ENCODE assay signal across 19 cellular contexts in genomic region chr19:34459614-34460013, GRCh38. TPM values are rescaled to one million over a fixed set of nuclear protein-coding genes. Genes with fewer than 3 reads are reported as not detected.
DNase-seq lines count a peak whose midpoint lies in the region; ATAC-seq and TF ChIP-seq lines count a peak whose summit lies in the region.
"Had no signal": no experiment of that assay in that cellular context is flagged by ENCODE, and none has a peak within 500 bp of the region (broad histone marks: within the 10 kb centered on the region; RNA-seq: fewer than 3 reads in every experiment).

No MANE protein-coding gene starts in this region.

- H3K36me3 Mint-ChIP-seq in activated CD4-positive, alpha-beta T cell treated with anti-CD3 and anti-CD28 coated beads, Interleukin-2, amount 10 ng/mL, durations not matched to agents 7 days and 5 days (ENCODE audit: low read depth) = peaks cover 68% of the 10 kb centered on the region
- peaks cover 49 to 54% of the 10 kb centered on the region in 2 donors for H3K36me3 Mint-ChIP-seq in stimulated activated naive B cell treated with anti-CD40 and anti-IgM and Interleukin-4, amounts not matched to agents 10 μg/mL and 1 μg/mL and 100 μg/mL, for 72 hours

- no peak overlapping the region for H3K4me3 Mint-ChIP-seq in activated CD4-positive, alpha-beta T cell treated with anti-CD3 and anti-CD28 coated beads, Interleukin-2, amount 10 ng/mL, durations not matched to agents 7 days and 5 days
- no peak overlapping the region for H3K4me3 Mint-ChIP-seq in stimulated activated naive B cell treated with anti-CD40 and anti-IgM and Interleukin-4, amounts not matched to agents 10 μg/mL and 1 μg/mL and 100 μg/mL, for 72 hours
- H3K4me3 Mint-ChIP-seq: activated T-helper 1 cell treated with anti-CD3 and anti-CD28 coated beads, Interleukin-12 subunit alpha, Interleukin-12 subunit beta, Interleukin-2, Interleukin-4 antibody, amounts not matched to agents 30 ng/mL and 10 ng/mL and 1 ng/mL, durations not matched to agents 14 hours and 24 hours and 36 hours; CD14-positive monocyte; neural progenitor cell had no signal

- H3K27ac Mint-ChIP-seq in activated CD4-positive, alpha-beta T cell treated with anti-CD3 and anti-CD28 coated beads, Interleukin-2, amount 10 ng/mL, durations not matched to agents 7 days and 5 days = peak overlapping the region; percentile 50
- H3K27ac Mint-ChIP-seq in stimulated activated naive B cell treated with anti-CD40 and anti-IgM and Interleukin-4, amounts not matched to agents 10 μg/mL and 1 μg/mL and 100 μg/mL, for 72 hours = peak overlapping the region; percentile 52
- H3K27ac Mint-ChIP-seq: activated T-helper 1 cell treated with anti-CD3 and anti-CD28 coated beads, Interleukin-12 subunit alpha, Interleukin-12 subunit beta, Interleukin-2, Interleukin-4 antibody, amounts not matched to agents 30 ng/mL and 10 ng/mL and 1 ng/mL, durations not matched to agents 14 hours and 24 hours and 36 hours; neural progenitor cell had no signal

- H3K4me1 Mint-ChIP-seq in activated CD4-positive, alpha-beta T cell treated with anti-CD3 and anti-CD28 coated beads, Interleukin-2, amount 10 ng/mL, durations not matched to agents 7 days and 5 days = no peaks in the 10 kb centered on the region
- H3K4me1 Mint-ChIP-seq in stimulated activated naive B cell treated with anti-CD40 and anti-IgM and Interleukin-4, amounts not matched to agents 10 μg/mL and 1 μg/mL and 100 μg/mL, for 72 hours = peaks cover 0 to 2% of the 10 kb centered on the region in 2 donors
- H3K4me1 Mint-ChIP-seq: CD14-positive monocyte, neural progenitor cell had no signal

- no peaks in the 10 kb centered on the region for H3K9me3 Mint-ChIP-seq in activated CD4-positive, alpha-beta T cell treated with anti-CD3 and anti-CD28 coated beads, Interleukin-2, amount 10 ng/mL, durations not matched to agents 7 days and 5 days
- no peaks in the 10 kb centered on the region for H3K9me3 Mint-ChIP-seq in stimulated activated naive B cell treated with anti-CD40 and anti-IgM and Interleukin-4, amounts not matched to agents 10 μg/mL and 1 μg/mL and 100 μg/mL, for 72 hours
- H3K9me3 Mint-ChIP-seq: activated T-helper 1 cell treated with anti-CD3 and anti-CD28 coated beads, Interleukin-12 subunit alpha, Interleukin-12 subunit beta, Interleukin-2, Interleukin-4 antibody, amounts not matched to agents 30 ng/mL and 10 ng/mL and 1 ng/mL, durations not matched to agents 14 hours and 24 hours and 36 hours; CD14-positive monocyte; neural progenitor cell had no signal

- no peak overlapping the region for H3K4me3 ChIP-seq in epithelial cell of esophagus (ENCODE audit: low read length)
- H3K4me3 ChIP-seq: GM12878, neural progenitor cell, right lobe of liver, transverse colon had no signal

- no peak for ATAC-seq in stimulated activated naive B cell treated with anti-CD40 and anti-IgM and Interleukin-4, amounts not matched to agents 10 μg/mL and 1 μg/mL and 100 μg/mL, for 72 hours (replicated peaks)
- ATAC-seq in GM18502 (IDR thresholded peaks at IDR 0.05; ENCODE audit: poor library complexity, unreplicated experiment) (no peak), HG02759 (IDR thresholded peaks at IDR 0.05; ENCODE audit: unreplicated experiment) (no peak)
- ATAC-seq: GM12878, right lobe of liver had no signal

- POLR2A ChIA-PET in activated CD4-positive, alpha-beta T cell treated with anti-CD3 and anti-CD28 coated beads, Interleukin-2, amount 10 ng/mL, durations not matched to agents 7 days and 5 days (lab: Charles Lee) = no interaction called here

- CTCF ChIA-PET in activated CD4-positive, alpha-beta T cell treated with anti-CD3 and anti-CD28 coated beads, Interleukin-2, amount 10 ng/mL, durations not matched to agents 7 days and 5 days (lab: Charles Lee) = interaction anchor here (0.5 to 2.9 kb wide), 3 partner anchors 11 to 535 kb away, joined by 4 to 8 read pairs (median 5); no protein-coding TSS in a partner anchor

- TF ChIP-seq CTCF in epithelial cell of esophagus (IDR thresholded peaks at IDR 0.05; ENCODE audit: insufficient read depth, low read depth, low read length, missing control alignments) = no peak

- no peaks in the 10 kb centered on the region for H3K27me3 Mint-ChIP-seq in activated CD4-positive, alpha-beta T cell treated with anti-CD3 and anti-CD28 coated beads, Interleukin-2, amount 10 ng/mL, durations not matched to agents 7 days and 5 days
- no peaks in the 10 kb centered on the region for H3K27me3 Mint-ChIP-seq in stimulated activated naive B cell treated with anti-CD40 and anti-IgM and Interleukin-4, amounts not matched to agents 10 μg/mL and 1 μg/mL and 100 μg/mL, for 72 hours

- no peak for DNase-seq in activated CD4-positive, alpha-beta T cell treated with anti-CD3 and anti-CD28 coated beads, Interleukin-2, amount 10 ng/mL, durations not matched to agents 7 days and 5 days
- no peak for DNase-seq in activated CD4-positive, alpha-beta T cell treated with anti-CD3 and anti-CD28 coated beads for 48 hours
- peak; percentile 82 for DNase-seq in NCI-H2029 (lab: John Stamatoyannopoulos, UW)
- DNase-seq in epithelial cell of esophagus (ENCODE audit: low read depth) = peak; percentile 31
- DNase-seq in stimulated activated naive B cell treated with anti-CD40 and anti-IgM and Interleukin-4, amounts not matched to agents 10 μg/mL and 1 μg/mL and 100 μg/mL, for 72 hours = no peak
- DNase-seq in NCI-H446 treated with DMSO at 0.1 percent for 48 hours (lab: John Stamatoyannopoulos, UW) = no peak
- DNase-seq: activated CD4-positive, alpha-beta T cell treated with anti-CD3 and anti-CD28 coated beads, Interleukin-2, amount 50 U/mL, for 48 hours; GOT3; mammary epithelial cell; MM.1S; right lobe of liver; SHP77; transverse colon had no signal

RNA-seq across cellular contexts. Expression of gene WTIP, which starts 21.9 kb away (rescaled TPM):
- total RNA-seq in activated CD4-positive, alpha-beta T cell treated with anti-CD3 and anti-CD28 coated beads, Interleukin-2, amount 10 ng/mL, durations not matched to agents 7 days and 5 days = 1 to 10 TPM in 1 of 2 experiments, under 1 TPM in 1; 0.69 to 1.0 TPM

RNA-seq across cellular contexts. Expression of gene UBA2, which starts 31.4 kb away (rescaled TPM):
- 100 to 1,000 TPM; 116 to 140 TPM for total RNA-seq in activated CD4-positive, alpha-beta T cell treated with anti-CD3 and anti-CD28 coated beads, Interleukin-2, amount 10 ng/mL, durations not matched to agents 7 days and 5 days

RNA-seq across cellular contexts. Expression of gene PDCD2L, which starts 55.4 kb away (rescaled TPM):
- total RNA-seq in activated CD4-positive, alpha-beta T cell treated with anti-CD3 and anti-CD28 coated beads, Interleukin-2, amount 10 ng/mL, durations not matched to agents 7 days and 5 days = 10 to 100 TPM in 1 of 2 experiments, 1 to 10 TPM in 1; 9.4 to 13.4 TPM

Comparison
In these comparisons a context has a peak if more than half of its experiments do, and no peak if none do; other contexts are left out.
1. DNase-seq: peak in NCI-H2029 (single experiment) and epithelial cell of esophagus (single experiment); none in activated CD4-positive, alpha-beta T cell treated with anti-CD3 and anti-CD28 coated beads, Interleukin-2, amount 10 ng/mL, durations not matched to agents 7 days and 5 days (single experiment), activated CD4-positive, alpha-beta T cell treated with anti-CD3 and anti-CD28 coated beads for 48 hours (single experiment), stimulated activated naive B cell treated with anti-CD40 and anti-IgM and Interleukin-4, amounts not matched to agents 10 μg/mL and 1 μg/mL and 100 μg/mL, for 72 hours (single experiment) and NCI-H446 treated with DMSO at 0.1 percent for 48 hours (single experiment).